Comparison of ENCODE assay signal across 8 cellular contexts in the genomic region with DNA sequence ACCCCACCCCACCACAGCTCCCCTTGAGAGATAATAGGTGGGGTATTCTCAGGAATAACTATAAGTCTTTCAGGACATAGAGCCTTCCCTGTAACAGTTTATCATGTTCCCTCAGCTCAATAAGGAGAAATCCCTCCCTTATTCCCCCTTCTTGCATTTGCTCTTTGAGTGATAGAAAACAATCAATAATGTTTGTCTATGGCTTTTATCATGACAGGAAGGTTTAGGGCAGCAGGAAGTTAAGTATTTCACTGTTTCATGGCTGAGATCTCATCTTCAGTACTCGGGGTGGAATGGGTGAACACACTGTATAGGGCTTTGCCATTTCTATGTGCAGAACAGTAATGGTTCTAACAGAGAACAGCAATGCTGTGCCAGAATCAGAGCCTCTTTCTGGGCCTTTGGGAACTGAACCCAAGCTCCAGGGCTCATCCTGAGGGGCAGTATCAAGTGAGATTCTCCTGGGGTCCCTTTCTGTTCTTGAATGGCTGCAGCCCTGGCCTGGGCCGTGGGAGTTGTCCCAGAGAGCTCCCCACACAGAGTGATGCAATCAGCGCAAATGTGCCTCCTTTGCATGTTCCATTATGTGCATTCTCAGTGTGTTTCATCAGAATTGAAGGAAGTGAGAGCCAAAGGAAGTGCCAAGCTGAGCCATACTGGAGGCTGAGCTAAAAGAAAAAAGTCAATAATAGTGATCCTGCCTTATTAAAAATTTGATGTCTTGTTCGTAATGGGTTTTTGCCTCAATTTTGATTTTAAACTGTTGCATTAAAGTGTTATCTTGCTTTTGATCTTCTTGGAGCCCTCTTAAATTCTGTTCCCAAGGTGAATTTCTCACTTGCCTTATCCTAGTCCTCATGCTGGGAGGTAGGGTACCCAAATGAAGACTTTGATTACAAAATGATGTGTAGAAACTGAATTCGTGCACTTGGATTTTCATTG. TPM values are rescaled to one million over a fixed set of nuclear protein-coding genes. Genes with fewer than 3 reads are reported as not detected.
DNase-seq lines count a peak whose midpoint lies in the region; ATAC-seq and TF ChIP-seq lines count a peak whose summit lies in the region.

No MANE protein-coding gene starts in this region.

- peak; percentile 7 for ATAC-seq in upper lobe of right lung
- ATAC-seq in HG02852 (IDR thresholded peaks at IDR 0.05; ENCODE audit: unreplicated experiment): no peak

- no peaks in the 10 kb centered on the region for H3K36me3 ChIP-seq in right atrium auricular region
- H3K36me3 ChIP-seq in upper lobe of right lung: no peaks in the 10 kb centered on the region

- H3K27ac ChIP-seq in right atrium auricular region: no peak overlapping the region
- peak overlapping the region; percentile 39 for H3K27ac ChIP-seq in upper lobe of right lung

- H3K4me3 ChIP-seq in right atrium auricular region (no peak overlapping the region), upper lobe of right lung (no peak overlapping the region)

- intact Hi-C loops in upper lobe of right lung (cut with DNase I): no loop called here

- H3K4me1 ChIP-seq in right atrium auricular region: peaks cover 0 to 11% of the 10 kb centered on the region in 2 donors
- H3K4me1 ChIP-seq in upper lobe of right lung: no peaks in the 10 kb centered on the region

- H3K27me3 ChIP-seq in right atrium auricular region (no peaks in the 10 kb centered on the region), upper lobe of right lung (no peaks in the 10 kb centered on the region)

- TF ChIP-seq CTCF in right atrium auricular region (IDR thresholded peaks at IDR 0.05) (no peak), upper lobe of right lung (IDR thresholded peaks at IDR 0.05) (no peak)

- DNase-seq in stimulated activated CD4-positive, alpha-beta T cell treated with anti-CD3 and anti-CD28 coated beads, Interleukin-15, amount 100 ng/mL, for 24 hours: peak; percentile 19
- DNase-seq in stimulated activated CD4-positive, alpha-beta T cell treated with anti-CD3 and anti-CD28 coated beads, Interleukin-12 subunit alpha, Interleukin-12 subunit beta, amount 100 ng/mL, for 4 hours: no peak
- peak; percentile 12 to 17 for DNase-seq in activated CD4-positive, alpha-beta T cell treated with anti-CD3 and anti-CD28 coated beads, Interleukin-2, amount 50 U/mL, for 48 hours
- DNase-seq in right atrium auricular region (ENCODE audit: low spot score) (peak; percentile 64), upper lobe of right lung (peak; percentile 82), NCI-H2227 treated with DMSO at 0.1 percent for 48 hours (lab: John Stamatoyannopoulos, UW) (no peak), NCI-H146 (lab: John Stamatoyannopoulos, UW) (no peak)

- no peaks in the 10 kb centered on the region for H3K9me3 ChIP-seq in right atrium auricular region
- no peaks in the 10 kb centered on the region for H3K9me3 ChIP-seq in upper lobe of right lung

RNA-seq across cellular contexts. Expression of a gene that starts 2.9 kb away (rescaled TPM):
- total RNA-seq in right atrium auricular region: 1 to 10 TPM; 7.6 to 9.3 TPM
- 14.7 TPM for total RNA-seq in upper lobe of right lung

Comparison
In these comparisons a context has a peak if more than half of its experiments do, and no peak if none do; other contexts are left out.
1. DNase-seq: peak in stimulated activated CD4-positive, alpha-beta T cell treated with anti-CD3 and anti-CD28 coated beads, Interleukin-15, amount 100 ng/mL, for 24 hours (single experiment), activated CD4-positive, alpha-beta T cell treated with anti-CD3 and anti-CD28 coated beads, Interleukin-2, amount 50 U/mL, for 48 hours (2 of 2), right atrium auricular region (single experiment) and upper lobe of right lung (single experiment); none in stimulated activated CD4-positive, alpha-beta T cell treated with anti-CD3 and anti-CD28 coated beads, Interleukin-12 subunit alpha, Interleukin-12 subunit beta, amount 100 ng/mL, for 4 hours (single experiment), NCI-H2227 treated with DMSO at 0.1 percent for 48 hours (single experiment) and NCI-H146 (single experiment).